8 cellular contexts compared by ENCODE assay signal in the genomic region with DNA sequence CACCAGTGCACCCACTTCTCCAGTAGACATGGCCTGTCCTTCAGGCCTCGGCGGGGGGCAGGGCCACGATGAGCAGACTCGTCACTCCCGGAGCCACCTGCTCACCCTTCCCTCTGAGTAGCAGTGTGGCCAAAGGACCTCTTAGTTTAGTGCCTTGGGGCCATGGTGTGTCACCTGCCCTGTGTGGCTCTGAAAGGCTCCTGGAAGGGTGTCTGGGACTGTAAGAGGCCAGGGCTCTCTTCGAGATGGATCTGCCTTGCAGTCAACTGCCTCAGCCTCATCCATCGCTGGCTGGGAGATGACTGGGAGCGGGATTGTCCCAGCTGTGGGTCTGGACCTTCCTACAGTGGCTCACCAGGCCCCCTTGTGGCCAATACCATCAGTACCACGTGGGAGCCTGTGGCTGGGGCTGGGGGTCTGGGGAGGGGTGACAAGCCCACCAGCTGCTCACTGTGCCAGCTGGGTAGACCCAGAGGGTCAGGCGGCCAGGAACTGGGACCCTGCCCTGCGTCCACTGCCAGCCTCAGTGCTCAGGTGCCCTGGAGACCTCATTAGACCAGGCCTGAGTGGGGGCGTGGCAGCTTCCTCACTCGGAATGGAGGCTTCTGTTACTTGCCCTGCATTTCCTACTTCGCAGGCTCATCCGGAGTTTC.
DNase-seq lines count a peak whose midpoint lies in the region; ATAC-seq and TF ChIP-seq lines count a peak whose summit lies in the region.

No MANE protein-coding gene starts in this region.

- ATAC-seq in CD4-positive, alpha-beta T cell (ENCODE audit: poor library complexity): no peak
- no peak for ATAC-seq in GM19452 (IDR thresholded peaks at IDR 0.05; ENCODE audit: unreplicated experiment)

- CTCF ChIA-PET in CD4-positive, alpha-beta T cell (lab: Charles Lee): interaction anchor here (0.9 kb wide), 1 partner anchor 144 kb away, joined by 3 read pairs; no protein-coding TSS in a partner anchor

- H3K27ac ChIP-seq in CD4-positive, alpha-beta T cell (ENCODE audit: low read depth, low read length): no peak overlapping the region
- no peak overlapping the region for H3K27ac ChIP-seq in fibroblast of lung (ENCODE audit: insufficient read depth, low read length)

- POLR2A ChIA-PET in CD4-positive, alpha-beta T cell (lab: Charles Lee): interaction anchor here (1.2 kb wide), 1 partner anchor 15 kb away, joined by 3 read pairs; no protein-coding TSS in a partner anchor

- no peak overlapping the region for H3K27ac Mint-ChIP-seq in CD4-positive, alpha-beta T cell
- peak overlapping the region; percentile 90 for H3K27ac Mint-ChIP-seq in progenitor cell of endocrine pancreas

- H3K36me3 ChIP-seq in fibroblast of lung (ENCODE audit: control insufficient read depth, insufficient read depth, low read length): no peaks in the 10 kb centered on the region

- DNase-seq in CD4-positive, alpha-beta T cell: peak in 3 of 10 experiments; percentile 9 to 39 (median 15)
- DNase-seq in HK-2 (ENCODE audit: unreplicated experiment) (peak; percentile 18), fibroblast of lung (ENCODE audit: low read depth in 2 of 2) (peak; percentile 16 to 38), progenitor cell of endocrine pancreas (ENCODE audit: low spot score, unreplicated experiment) (peak; percentile 58), GDM1 (lab: John Stamatoyannopoulos, UW) (no peak), hippocampal formation (lab: John Stamatoyannopoulos, UW) (no peak)
- DNase-seq in activated CD4-positive, alpha-beta T cell treated with anti-CD3 and anti-CD28 coated beads for 4 hours: peak; percentile 17 to 19

- H3K4me3 ChIP-seq in fibroblast of lung (replicated peaks in 1 of 4; ENCODE audit: control extremely low read depth in 1 of 4, insufficient read depth in 1 of 4, low read depth in 3 of 4, low read length in 4 of 4): no peak overlapping the region

- H3K4me1 Mint-ChIP-seq in CD4-positive, alpha-beta T cell (ENCODE audit: low read depth): peaks cover 19% of the 10 kb centered on the region
- peaks cover 70% of the 10 kb centered on the region for H3K4me1 Mint-ChIP-seq in progenitor cell of endocrine pancreas (ENCODE audit: low read depth)

- H3K27me3 Mint-ChIP-seq in CD4-positive, alpha-beta T cell: no peaks in the 10 kb centered on the region
- no peaks in the 10 kb centered on the region for H3K27me3 Mint-ChIP-seq in progenitor cell of endocrine pancreas

- TF ChIP-seq CTCF in CD4-positive, alpha-beta T cell (IDR thresholded peaks at IDR 0.05): peak; percentile 75
- TF ChIP-seq CTCF in fibroblast of lung (conservative IDR thresholded peaks at IDR 0.05 in 1 of 2, IDR thresholded peaks at IDR 0.05 in 1 of 2; ENCODE audit: low read depth in 1 of 2, low read length in 2 of 2): peak; percentile 44 to 65
- peak; percentile 86 for TF ChIP-seq CTCF in progenitor cell of endocrine pancreas (IDR thresholded peaks at IDR 0.05; ENCODE audit: unreplicated experiment)

- no peaks in the 10 kb centered on the region for H3K9me3 Mint-ChIP-seq in CD4-positive, alpha-beta T cell
- no peaks in the 10 kb centered on the region for H3K9me3 Mint-ChIP-seq in progenitor cell of endocrine pancreas (ENCODE audit: low read depth)

- H3K4me3 Mint-ChIP-seq in CD4-positive, alpha-beta T cell: no peak overlapping the region
- H3K4me3 Mint-ChIP-seq in progenitor cell of endocrine pancreas (ENCODE audit: low read depth): no peak overlapping the region

- intact Hi-C loops in CD4-positive, alpha-beta T cell (cut with DNase I, micrococcal nuclease): loop anchor here (1.0 to 5.0 kb wide), 4 partner anchors 83 to 144 kb away; no protein-coding TSS in a partner anchor

- no peaks in the 10 kb centered on the region for H3K79me2 ChIP-seq in fibroblast of lung (ENCODE audit: control insufficient read depth, insufficient read depth, low read length)

- no peaks in the 10 kb centered on the region for H3K4me1 ChIP-seq in fibroblast of lung (ENCODE audit: control insufficient read depth, extremely low read depth, insufficient read depth, low read length)

- no peaks in the 10 kb centered on the region for H3K27me3 ChIP-seq in CD4-positive, alpha-beta T cell (ENCODE audit: control insufficient read depth, insufficient read depth, low read length)
- H3K27me3 ChIP-seq in fibroblast of lung (ENCODE audit: control insufficient read depth, insufficient read depth, low read length): no peaks in the 10 kb centered on the region

- H3K4me2 ChIP-seq in fibroblast of lung (ENCODE audit: extremely low read depth, insufficient read depth, low read length): no peak overlapping the region

- H2AFZ ChIP-seq in fibroblast of lung (ENCODE audit: low read length): no peak overlapping the region

- no peaks in the 10 kb centered on the region for H4K20me1 ChIP-seq in fibroblast of lung (ENCODE audit: control insufficient read depth, extremely low read depth, insufficient read depth, low read length)

- H3K9ac ChIP-seq in fibroblast of lung (ENCODE audit: insufficient read depth, low read length): no peak overlapping the region

- H3K36me3 Mint-ChIP-seq in CD4-positive, alpha-beta T cell (ENCODE audit: low read depth): peaks cover 23% of the 10 kb centered on the region
- H3K36me3 Mint-ChIP-seq in progenitor cell of endocrine pancreas (ENCODE audit: insufficient read depth): peaks cover 11% of the 10 kb centered on the region

- H3K9me3 ChIP-seq in CD4-positive, alpha-beta T cell (ENCODE audit: control insufficient read depth, low read length): no peaks in the 10 kb centered on the region
- H3K9me3 ChIP-seq in fibroblast of lung (ENCODE audit: control insufficient read depth, insufficient read depth, low read depth, low read length): no peaks in the 10 kb centered on the region

Comparison
In these comparisons a context has a peak if more than half of its experiments do, and no peak if none do; other contexts are left out.
1. DNase-seq: peak in HK-2 (single experiment), activated CD4-positive, alpha-beta T cell treated with anti-CD3 and anti-CD28 coated beads for 4 hours (2 of 2), fibroblast of lung (2 of 2) and progenitor cell of endocrine pancreas (single experiment); none in GDM1 (single experiment) and hippocampal formation (0 of 2).
2. Peak in every context shown above with its lines, with median percentiles within 50 percentile points of each other: CTCF ChIP-seq.